22 cellular contexts compared by ENCODE assay signal in the genomic region with DNA sequence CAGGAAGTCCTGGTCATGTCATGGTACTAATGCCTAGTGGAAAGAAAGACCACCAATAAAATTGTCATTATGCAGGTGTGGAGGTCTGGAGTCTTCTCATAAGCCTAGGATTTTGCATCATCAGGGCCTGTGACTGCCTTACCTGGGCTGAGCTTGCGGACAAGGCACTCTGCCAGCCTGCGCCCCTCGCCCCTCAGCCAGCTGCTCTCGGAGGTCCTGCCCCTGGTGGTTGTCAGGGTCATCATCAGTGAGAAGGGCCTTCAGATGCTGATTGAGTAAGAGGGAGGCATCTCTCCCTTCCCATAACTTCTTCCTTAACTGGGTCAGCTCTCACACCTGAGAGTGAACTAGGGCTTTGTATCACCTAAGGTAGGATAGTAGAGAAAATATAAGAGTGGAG.
DNase-seq lines count a peak whose midpoint lies in the region; ATAC-seq and TF ChIP-seq lines count a peak whose summit lies in the region.
"Had no signal": no experiment of that assay in that cellular context is flagged by ENCODE, and none has a peak within 500 bp of the region (broad histone marks: within the 10 kb centered on the region; RNA-seq: fewer than 3 reads in every experiment).

No MANE protein-coding gene starts in this region.

- H3K4me3 ChIP-seq in GM12875 (ENCODE audit: low read depth, low read length) (no peak overlapping the region), H7 (ENCODE audit: insufficient read depth, low read depth, low read length) (no peak overlapping the region), endodermal cell (ENCODE audit: low read length) (no peak overlapping the region), right atrium auricular region (no peak overlapping the region)
- H3K4me3 ChIP-seq: A549; BLaER1 treated with 17β-estradiol and CSF1 and Interleukin-3, amounts not matched to agents 10 nM and 100 nM had no signal

- H3K36me3 Mint-ChIP-seq in WTC11 (peaks cover 4% of the 10 kb centered on the region; the same call in 1 of the 2 replicates), endodermal cell (ENCODE audit: low read depth) (no peaks in the 10 kb centered on the region)
- H3K36me3 Mint-ChIP-seq: CD14-positive monocyte; CD8-positive, alpha-beta memory T cell had no signal

- H3K27me3 ChIP-seq in H7 (ENCODE audit: control insufficient read depth, insufficient read depth, low read length), result no peaks in the 10 kb centered on the region
- no peaks in the 10 kb centered on the region for H3K27me3 ChIP-seq in endodermal cell (ENCODE audit: control insufficient read depth, insufficient read depth, low read length, poor library complexity, severe bottlenecking)
- H3K27me3 ChIP-seq in right atrium auricular region, result no peaks in the 10 kb centered on the region
- H3K27me3 ChIP-seq: BE2C; BLaER1 treated with 17β-estradiol and CSF1 and Interleukin-3, amounts not matched to agents 10 nM and 100 nM had no signal

- no peaks in the 10 kb centered on the region for H3K4me1 ChIP-seq in endodermal cell (ENCODE audit: control insufficient read depth, insufficient read depth, low read length)
- no peaks in the 10 kb centered on the region for H3K4me1 ChIP-seq in right atrium auricular region
- H3K4me1 ChIP-seq: A549, BE2C had no signal

- H3K4me3 Mint-ChIP-seq in WTC11 (no peak overlapping the region), endodermal cell (no peak overlapping the region)
- H3K4me3 Mint-ChIP-seq: CD14-positive monocyte; CD4-positive, alpha-beta T cell; CD8-positive, alpha-beta memory T cell had no signal

- peaks cover 3% of the 10 kb centered on the region; the same call in 1 of the 2 replicates for H3K4me1 Mint-ChIP-seq in WTC11
- no peaks in the 10 kb centered on the region for H3K4me1 Mint-ChIP-seq in endodermal cell
- H3K4me1 Mint-ChIP-seq: CD14-positive monocyte; CD8-positive, alpha-beta memory T cell had no signal

- no peaks in the 10 kb centered on the region; the same call in 1 of the 2 replicates for H3K27me3 Mint-ChIP-seq in WTC11 (ENCODE audit: low read depth)
- no peaks in the 10 kb centered on the region for H3K27me3 Mint-ChIP-seq in endodermal cell (ENCODE audit: insufficient read depth)

- H3K9me3 Mint-ChIP-seq in WTC11 (peaks cover 18% of the 10 kb centered on the region), endodermal cell (peaks cover 30% of the 10 kb centered on the region)
- H3K9me3 Mint-ChIP-seq: CD4-positive, alpha-beta T cell had no signal

- H3K9me3 ChIP-seq in endodermal cell (ENCODE audit: control insufficient read depth, low read length) (peaks cover 22% of the 10 kb centered on the region), right atrium auricular region (no peaks in the 10 kb centered on the region)
- H3K9me3 ChIP-seq: A549, BE2C had no signal

- POLR2A ChIA-PET in WTC11 (lab: Charles Lee), result no interaction called here

- no peak overlapping the region for H3K9ac ChIP-seq in endodermal cell (ENCODE audit: extremely low read depth, low read length, poor library complexity, severe bottlenecking)
- H3K9ac ChIP-seq: BLaER1 treated with 17β-estradiol and CSF1 and Interleukin-3, amounts not matched to agents 10 nM and 100 nM had no signal

- no peaks in the 10 kb centered on the region for H3K36me3 ChIP-seq in H7 (replicated peaks; ENCODE audit: control insufficient read depth, insufficient read depth, low read length)
- no peaks in the 10 kb centered on the region for H3K36me3 ChIP-seq in endodermal cell (ENCODE audit: control insufficient read depth, insufficient read depth, low read length)
- H3K36me3 ChIP-seq in right atrium auricular region, result no peaks in the 10 kb centered on the region
- H3K36me3 ChIP-seq: BE2C; BLaER1 treated with 17β-estradiol and CSF1 and Interleukin-3, amounts not matched to agents 10 nM and 100 nM had no signal

- WGBS in endodermal cell (ENCODE audit: insufficient coverage in 1 of 2, insufficient read length in 1 of 2), 2 experiments, result 93% methylated on average over 4 of the region's 4 CpGs; no CpG with 5 or more reads in 1 of the 2 experiments

- peak; percentile 72 for ATAC-seq in WTC11
- ATAC-seq: A549 had no signal

- DNase-seq in H7 (peak; percentile 38), WTC11 (ENCODE audit: low spot score) (no peak), endodermal cell (peak; percentile 61), right atrium auricular region (ENCODE audit: low spot score) (no peak), HT-29 (ENCODE audit: low spot score) (no peak), middle frontal gyrus (ENCODE audit: extremely low spot score, low spot score) (no peak), ureter (ENCODE audit: low spot score) (no peak)
- DNase-seq: 8988T; ACHN; AML-193; BE2C; CD4-positive, alpha-beta T cell; CD8-positive, alpha-beta memory T cell; DMS 273 treated with DMSO at 0.1 percent for 48 hours; DMS79; EL; GDM1; HCEC 1CT had no signal

- no peak overlapping the region for H3K27ac Mint-ChIP-seq in WTC11
- no peak overlapping the region for H3K27ac Mint-ChIP-seq in endodermal cell
- H3K27ac Mint-ChIP-seq: CD14-positive monocyte; CD4-positive, alpha-beta T cell; CD8-positive, alpha-beta memory T cell had no signal

- CTCF ChIA-PET in WTC11 (lab: Charles Lee), result interaction anchor here (0.7 kb wide), 1 partner anchor 9 kb away, joined by 3 read pairs; no protein-coding TSS in a partner anchor

- H3K27ac ChIP-seq in endodermal cell (ENCODE audit: low read depth, low read length) (no peak overlapping the region), right atrium auricular region (no peak overlapping the region)
- H3K27ac ChIP-seq: A549; BLaER1 treated with 17β-estradiol and CSF1 and Interleukin-3, amounts not matched to agents 10 nM and 100 nM had no signal

- TF ChIP-seq CTCF in GM12875 (IDR thresholded peaks at IDR 0.05; ENCODE audit: borderline replicate concordance, insufficient read depth, low read depth, low read length) (0 out of 2 replicates have a peak, but pooled peaks have one; percentile 2), WTC11 (IDR thresholded peaks at IDR 0.05) (no peak), endodermal cell (conservative IDR thresholded peaks at IDR 0.05) (peak; percentile 53), right atrium auricular region (IDR thresholded peaks at IDR 0.05) (no peak)

TF ChIP-seq in WTC11, 78 proteins besides CTCF, POLR2A, EP300 and RAD21 (continues in another document):
- TF ChIP-seq MLX (CRISPR knock-in tag; IDR thresholded peaks at IDR 0.05) (no peak), SMAD4 (CRISPR knock-in tag; IDR thresholded peaks at IDR 0.05) (no peak), SMAD3 (CRISPR knock-in tag; IDR thresholded peaks at IDR 0.05; ENCODE audit: borderline replicate concordance) (no peak), ETV6 (CRISPR knock-in tag; IDR thresholded peaks at IDR 0.05) (no peak), E2F5 (CRISPR knock-in tag; IDR thresholded peaks at IDR 0.05) (no peak), ZSCAN18 (CRISPR knock-in tag; IDR thresholded peaks at IDR 0.05) (no peak), TP53 (CRISPR knock-in tag; IDR thresholded peaks at IDR 0.05) (no peak), ELF4 (CRISPR knock-in tag; IDR thresholded peaks at IDR 0.05; ENCODE audit: low read depth) (no peak), ZNF396 (CRISPR knock-in tag; IDR thresholded peaks at IDR 0.05; ENCODE audit: borderline replicate concordance) (no peak), NR3C1 (CRISPR knock-in tag; conservative IDR thresholded peaks at IDR 0.05; ENCODE audit: low read depth) (no peak)
- TF ChIP-seq, protein P1, sequence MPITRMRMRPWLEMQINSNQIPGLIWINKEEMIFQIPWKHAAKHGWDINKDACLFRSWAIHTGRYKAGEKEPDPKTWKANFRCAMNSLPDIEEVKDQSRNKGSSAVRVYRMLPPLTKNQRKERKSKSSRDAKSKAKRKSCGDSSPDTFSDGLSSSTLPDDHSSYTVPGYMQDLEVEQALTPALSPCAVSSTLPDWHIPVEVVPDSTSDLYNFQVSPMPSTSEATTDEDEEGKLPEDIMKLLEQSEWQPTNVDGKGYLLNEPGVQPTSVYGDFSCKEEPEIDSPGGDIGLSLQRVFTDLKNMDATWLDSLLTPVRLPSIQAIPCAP (CRISPR knock-in tag; IDR thresholded peaks at IDR 0.05), result no peak

Comparison
In these comparisons a context has a peak if more than half of its experiments do, and no peak if none do; other contexts are left out.
1. CTCF ChIP-seq: peak in GM12875 (single experiment) and endodermal cell (single experiment); none in WTC11 (single experiment) and right atrium auricular region (0 of 2).
2. DNase-seq: peak in H7 (single experiment) and endodermal cell (single experiment); none in WTC11 (single experiment), right atrium auricular region (single experiment), HT-29 (single experiment), middle frontal gyrus (single experiment) and ureter (single experiment).